In genomic region chr11:1728931-1729691, GRCh38 we compare ENCODE assay signal across 18 cellular contexts. TPM values are rescaled to one million over a fixed set of nuclear protein-coding genes. Genes with fewer than 3 reads are reported as not detected.
DNase-seq lines count a peak whose midpoint lies in the region; ATAC-seq, FAIRE-seq and TF ChIP-seq lines count a peak whose summit lies in the region.
"Had no signal": no experiment of that assay in that cellular context is flagged by ENCODE, and none has a peak within 500 bp of the region (broad histone marks: within the 10 kb centered on the region; RNA-seq: fewer than 3 reads in every experiment).

No MANE protein-coding gene starts in this region.

- peak overlapping the region; percentile 22 for H3K4me2 ChIP-seq in OCI-LY7 (ENCODE audit: low read length)
- H3K4me2 ChIP-seq: SK-N-SH had no signal

- H3K27ac Mint-ChIP-seq in effector memory CD8-positive, alpha-beta T cell = peak overlapping the region in 1 of 2 donors; percentile 69
- peak overlapping the region; percentile 88 to 93 for H3K27ac Mint-ChIP-seq in stimulated activated naive CD8-positive, alpha-beta T cell treated with anti-CD3 and anti-CD28 coated beads, Interleukin-15, amount 100 ng/mL, for 72 hours
- H3K27ac Mint-ChIP-seq: brain had no signal

- no peak overlapping the region for H3K4me3 ChIP-seq in OCI-LY7 (ENCODE audit: low read depth, low read length, poor library complexity, severe bottlenecking)
- H3K4me3 ChIP-seq: skin epidermis, suprapubic skin had no signal

- BruUV-seq in OCI-LY7 (replicated peaks; lab: Mats Ljungman, UMichigan) = no TSS peak

- H3K36me3 Mint-ChIP-seq in effector memory CD8-positive, alpha-beta T cell (ENCODE audit: insufficient read depth) = no peaks in the 10 kb centered on the region
- H3K36me3 Mint-ChIP-seq: brain had no signal

- peak overlapping the region; percentile 68 to 77 for H3K4me3 Mint-ChIP-seq in effector memory CD8-positive, alpha-beta T cell
- peak overlapping the region; percentile 56 to 68 for H3K4me3 Mint-ChIP-seq in stimulated activated naive CD8-positive, alpha-beta T cell treated with anti-CD3 and anti-CD28 coated beads, Interleukin-15, amount 100 ng/mL, for 72 hours
- H3K4me3 Mint-ChIP-seq: brain had no signal

- H4K20me1 ChIP-seq in OCI-LY7 (ENCODE audit: insufficient read depth, low read length) = no peaks in the 10 kb centered on the region

- FAIRE-seq in GM19239 (lab: Jason Lieb, UNC) = no peak

- TF ChIP-seq CTCF in OCI-LY7 (conservative IDR thresholded peaks at IDR 0.05; ENCODE audit: low read length) = no peak

- no peaks in the 10 kb centered on the region for H3K9me3 Mint-ChIP-seq in effector memory CD8-positive, alpha-beta T cell
- peaks cover 7 to 9% of the 10 kb centered on the region in 2 donors for H3K9me3 Mint-ChIP-seq in stimulated activated naive CD8-positive, alpha-beta T cell treated with anti-CD3 and anti-CD28 coated beads, Interleukin-15, amount 100 ng/mL, for 72 hours

- peaks cover 13% of the 10 kb centered on the region for H3K4me1 ChIP-seq in OCI-LY7 (ENCODE audit: insufficient read depth, low read length, poor library complexity, severe bottlenecking)
- H3K4me1 ChIP-seq: suprapubic skin had no signal

- no peaks in the 10 kb centered on the region for H3K79me2 ChIP-seq in OCI-LY7 (ENCODE audit: insufficient read depth, low read depth, low read length)

- H3K9me3 ChIP-seq in OCI-LY7 (ENCODE audit: low read length) = no peaks in the 10 kb centered on the region
- H3K9me3 ChIP-seq: SK-N-SH, suprapubic skin had no signal

- H2AFZ ChIP-seq in OCI-LY7 (ENCODE audit: low read length) = peak overlapping the region; percentile 29; the same call in 1 of the 2 replicates

- H3K9me2 ChIP-seq in OCI-LY7 (ENCODE audit: insufficient read depth, low read length) = no peaks in the 10 kb centered on the region
- H3K9me2 ChIP-seq: SK-N-SH had no signal

- peaks cover 46 to 83% of the 10 kb centered on the region in 2 donors for H3K27me3 Mint-ChIP-seq in effector memory CD8-positive, alpha-beta T cell
- peaks cover 9% of the 10 kb centered on the region for H3K27me3 Mint-ChIP-seq in stimulated activated naive CD8-positive, alpha-beta T cell treated with anti-CD3 and anti-CD28 coated beads, Interleukin-15, amount 100 ng/mL, for 72 hours

- no peaks in the 10 kb centered on the region for H3K36me3 ChIP-seq in OCI-LY7 (ENCODE audit: insufficient read depth, low read length)
- H3K36me3 ChIP-seq: suprapubic skin, WERI-Rb-1 had no signal

- DNase-seq in activated effector memory CD4-positive, alpha-beta T cell treated with anti-CD3 and anti-CD28 coated beads, Interleukin-2, amount 50 U/mL, for 16 hours = peak; percentile 30
- DNase-seq in activated effector memory CD4-positive, alpha-beta T cell treated with Interleukin-2 at 50 U/mL for 16 hours = no peak
- DNase-seq in OCI-LY7 (ENCODE audit: low spot score) (peak; percentile 44), GM19239 (ENCODE audit: insufficient read length, low spot score) (no peak)
- no peak for DNase-seq in effector memory CD8-positive, alpha-beta T cell
- DNase-seq in stimulated activated naive CD8-positive, alpha-beta T cell treated with anti-CD3 and anti-CD28 coated beads, Interleukin-15, amount 100 ng/mL, for 72 hours = peak; percentile 31 to 63
- DNase-seq: DMS79; mammary epithelial cell; NCI-H2081 treated with DMSO at 0.1 percent for 48 hours; NK-92 treated with Interleukin-12 subunit alpha and Interleukin-12 subunit beta, amount 100 ng/mL, for 24 hours; SK-N-SH; WERI-Rb-1 had no signal

- POLR2A ChIA-PET in OCI-LY7 (lab: Charles Lee) = interaction anchor here (0.6 kb wide), 1 partner anchor 515 kb away, joined by 3 read pairs; no protein-coding TSS in a partner anchor

- CTCF ChIA-PET in OCI-LY7 (lab: Charles Lee; ENCODE audit: unreplicated experiment) = no interaction called here

- H3K27ac ChIP-seq in OCI-LY7 (ENCODE audit: low read depth, low read length, poor library complexity, severe bottlenecking) = no peak overlapping the region
- H3K27ac ChIP-seq: suprapubic skin, WERI-Rb-1 had no signal

- ATAC-seq in effector memory CD8-positive, alpha-beta T cell (replicated peaks) = peak; percentile 64
- ATAC-seq in stimulated activated naive CD8-positive, alpha-beta T cell treated with anti-CD3 and anti-CD28 coated beads, Interleukin-15, amount 100 ng/mL, for 72 hours = peak; percentile 83
- no peak for ATAC-seq in GM18511 (IDR thresholded peaks at IDR 0.05; ENCODE audit: unreplicated experiment)
- ATAC-seq in esophagus mucosa = no peak

- intact Hi-C loops in OCI-LY7 (cut with micrococcal nuclease; ENCODE audit: unreplicated experiment) = no loop called here

- peaks cover 24 to 39% of the 10 kb centered on the region in 2 donors for H3K4me1 Mint-ChIP-seq in effector memory CD8-positive, alpha-beta T cell (ENCODE audit: low read depth in 2 of 2)
- peaks cover 69% of the 10 kb centered on the region for H3K4me1 Mint-ChIP-seq in stimulated activated naive CD8-positive, alpha-beta T cell treated with anti-CD3 and anti-CD28 coated beads, Interleukin-15, amount 100 ng/mL, for 72 hours

RNA-seq across cellular contexts. Expression of gene IFITM10, which starts 21.3 kb away (rescaled TPM):
- 0.05 and 0.38 TPM in 2 replicates for total RNA-seq in OCI-LY7 (2014; rRNA removed; shearing (Covaris generic))
- total RNA-seq in OCI-LY7 (2022) (0.30 and 1.2 TPM in 2 replicates), esophagus mucosa (0.96 TPM)

RNA-seq across cellular contexts. Expression of gene KRTAP5-6, which starts 32.1 kb away (rescaled TPM):
- total RNA-seq in OCI-LY7 (2014; rRNA removed; shearing (Covaris generic)) = not detected in 2 replicates
- total RNA-seq in OCI-LY7 (2022) (not detected in 2 replicates), esophagus mucosa (not detected)
- total RNA-seq: mammary epithelial cell, omental fat pad had no signal

RNA-seq across cellular contexts. Expression of gene CTSD, which starts 34.6 kb away (rescaled TPM):
- 27.7 and 31.7 TPM in 2 replicates for total RNA-seq in OCI-LY7 (2014; rRNA removed; shearing (Covaris generic))
- total RNA-seq in OCI-LY7 (2022) (35.5 and 44.1 TPM in 2 replicates), esophagus mucosa (583 TPM)

Comparison
In these comparisons a context has a peak if more than half of its experiments do, and no peak if none do; other contexts are left out.
1. DNase-seq: peak in activated effector memory CD4-positive, alpha-beta T cell treated with anti-CD3 and anti-CD28 coated beads, Interleukin-2, amount 50 U/mL, for 16 hours (single experiment), OCI-LY7 (single experiment) and stimulated activated naive CD8-positive, alpha-beta T cell treated with anti-CD3 and anti-CD28 coated beads, Interleukin-15, amount 100 ng/mL, for 72 hours (2 of 2); none in activated effector memory CD4-positive, alpha-beta T cell treated with Interleukin-2 at 50 U/mL for 16 hours (single experiment), effector memory CD8-positive, alpha-beta T cell (0 of 3) and GM19239 (single experiment).
2. ATAC-seq: peak in effector memory CD8-positive, alpha-beta T cell (single experiment) and stimulated activated naive CD8-positive, alpha-beta T cell treated with anti-CD3 and anti-CD28 coated beads, Interleukin-15, amount 100 ng/mL, for 72 hours (single experiment); none in GM18511 (single experiment) and esophagus mucosa (single experiment).
3. RNA of gene CTSD, which starts 34.6 kb away (total RNA-seq): 583 TPM in esophagus mucosa (single experiment); 27.7 to 44.1 TPM in OCI-LY7; every median in the first group is over 10 times any median in the second.